Comparison of ENCODE assay signal across 1 cellular context in the genomic region with DNA sequence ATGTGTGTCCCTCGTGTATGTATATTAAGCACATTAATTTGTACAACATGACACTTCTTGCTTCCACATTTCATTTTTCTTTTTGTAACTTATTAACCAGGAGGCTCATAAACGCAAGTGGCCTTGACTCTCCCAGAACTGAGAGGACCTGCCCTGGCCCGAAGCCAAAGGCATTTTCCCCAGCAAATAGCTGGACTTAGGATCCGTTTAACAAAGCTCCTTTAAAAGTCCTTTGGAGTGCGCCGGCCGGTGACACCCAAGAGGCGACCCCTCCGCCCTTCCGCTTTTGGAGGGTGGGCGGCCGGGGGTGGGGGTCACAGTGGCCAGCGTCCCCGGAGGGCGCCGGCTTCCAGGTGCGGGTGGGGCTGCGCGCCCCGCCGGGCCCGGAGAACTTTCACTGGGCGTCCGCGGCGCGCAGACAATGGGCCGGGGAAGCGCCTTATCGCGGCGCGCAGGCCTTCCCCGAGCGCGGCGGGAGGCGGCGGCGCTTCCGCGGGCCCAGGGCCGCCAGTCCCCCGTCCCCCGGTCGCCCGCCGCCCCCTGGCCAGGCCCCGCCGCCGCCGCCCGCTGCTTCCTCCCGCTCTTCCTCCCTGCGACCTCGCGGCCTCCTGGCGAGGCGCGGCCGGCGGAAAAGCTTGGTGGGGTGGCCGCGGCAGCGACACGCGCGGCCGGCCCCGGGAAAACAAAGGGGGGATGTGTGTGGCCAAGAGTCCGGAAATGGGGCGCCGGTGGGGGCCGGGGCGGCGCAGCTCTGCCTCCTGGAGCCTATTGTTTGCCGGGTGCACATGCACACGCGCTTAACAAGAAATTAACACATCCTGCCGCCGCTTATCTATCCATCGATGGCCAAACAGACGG.
A peak's percentile ranks its signal among the peaks of the same experiment; 100 is the strongest.
TF ChIP-seq lines count a peak whose summit lies in the region.

No MANE protein-coding gene starts in this region.

TF ChIP-seq in K562, 482 proteins besides CTCF, POLR2A, EP300 and RAD21 (continued from another document and continues in another):
- TF ChIP-seq CREB1 (IDR thresholded peaks at IDR 0.05) (0 out of 2 replicates have a peak, but pooled peaks have one; percentile 15), CREB1 (CRISPR knock-in tag; IDR thresholded peaks at IDR 0.05) (peak; percentile 29; the same call in 1 of the 2 replicates), ZNF311 (CRISPR knock-in tag; IDR thresholded peaks at IDR 0.05) (no peak), ZKSCAN8 (CRISPR knock-in tag; IDR thresholded peaks at IDR 0.05) (peak; percentile 98), TGIF2 (CRISPR knock-in tag; IDR thresholded peaks at IDR 0.05) (no peak), ZNF707 (CRISPR knock-in tag; conservative IDR thresholded peaks at IDR 0.05) (no peak), RCOR1 (IDR thresholded peaks at IDR 0.05; ENCODE audit: borderline replicate concordance in 1 of 2, low read depth in 2 of 2, low read length in 2 of 2) (peak in 1 of 2 experiments; percentile 68; a peak in 1 of 4 replicates), SMARCA5 (IDR thresholded peaks at IDR 0.05) (no peak), CEBPZ (IDR thresholded peaks at IDR 0.05; ENCODE audit: borderline replicate concordance, low read depth, low read length) (no peak), NUFIP1 (IDR thresholded peaks at IDR 0.05; ENCODE audit: partially characterized antibody) (peak; percentile 58), SUPT5H (IDR thresholded peaks at IDR 0.05) (peak; percentile 56), KDM5B (IDR thresholded peaks at IDR 0.05; ENCODE audit: insufficient replicate concordance, low read depth, low read length) (no peak), ZEB2 (IDR thresholded peaks at IDR 0.05) (no peak; the same call in 1 of the 2 replicates), SRSF3 (IDR thresholded peaks at IDR 0.05; ENCODE audit: insufficient read depth, low read length) (no peak), ZNF316 (IDR thresholded peaks at IDR 0.05) (no peak), MGA (IDR thresholded peaks at IDR 0.05) (peak; percentile 98), TEAD1 (CRISPR knock-in tag; IDR thresholded peaks at IDR 0.05) (no peak; a peak in 1 of 4 replicates), RREB1 (CRISPR knock-in tag; IDR thresholded peaks at IDR 0.05) (no peak), CREBBP (IDR thresholded peaks at IDR 0.05; ENCODE audit: low read depth, low read length) (no peak), BDP1 (IDR thresholded peaks at IDR 0.05; ENCODE audit: insufficient read depth, insufficient read length) (no peak)
- TF ChIP-seq, protein P1, sequence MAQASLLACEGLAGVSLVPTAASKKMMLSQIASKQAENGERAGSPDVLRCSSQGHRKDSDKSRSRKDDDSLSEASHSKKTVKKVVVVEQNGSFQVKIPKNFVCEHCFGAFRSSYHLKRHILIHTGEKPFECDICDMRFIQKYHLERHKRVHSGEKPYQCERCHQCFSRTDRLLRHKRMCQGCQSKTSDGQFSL (CRISPR knock-in tag; IDR thresholded peaks at IDR 0.05), result no peak
- TF ChIP-seq, protein P1 (tag; IDR thresholded peaks at IDR 0.05), result peak in 1 of 2 experiments; percentile 50; a peak in 1 of 4 replicates
- TF ChIP-seq, protein P2, sequence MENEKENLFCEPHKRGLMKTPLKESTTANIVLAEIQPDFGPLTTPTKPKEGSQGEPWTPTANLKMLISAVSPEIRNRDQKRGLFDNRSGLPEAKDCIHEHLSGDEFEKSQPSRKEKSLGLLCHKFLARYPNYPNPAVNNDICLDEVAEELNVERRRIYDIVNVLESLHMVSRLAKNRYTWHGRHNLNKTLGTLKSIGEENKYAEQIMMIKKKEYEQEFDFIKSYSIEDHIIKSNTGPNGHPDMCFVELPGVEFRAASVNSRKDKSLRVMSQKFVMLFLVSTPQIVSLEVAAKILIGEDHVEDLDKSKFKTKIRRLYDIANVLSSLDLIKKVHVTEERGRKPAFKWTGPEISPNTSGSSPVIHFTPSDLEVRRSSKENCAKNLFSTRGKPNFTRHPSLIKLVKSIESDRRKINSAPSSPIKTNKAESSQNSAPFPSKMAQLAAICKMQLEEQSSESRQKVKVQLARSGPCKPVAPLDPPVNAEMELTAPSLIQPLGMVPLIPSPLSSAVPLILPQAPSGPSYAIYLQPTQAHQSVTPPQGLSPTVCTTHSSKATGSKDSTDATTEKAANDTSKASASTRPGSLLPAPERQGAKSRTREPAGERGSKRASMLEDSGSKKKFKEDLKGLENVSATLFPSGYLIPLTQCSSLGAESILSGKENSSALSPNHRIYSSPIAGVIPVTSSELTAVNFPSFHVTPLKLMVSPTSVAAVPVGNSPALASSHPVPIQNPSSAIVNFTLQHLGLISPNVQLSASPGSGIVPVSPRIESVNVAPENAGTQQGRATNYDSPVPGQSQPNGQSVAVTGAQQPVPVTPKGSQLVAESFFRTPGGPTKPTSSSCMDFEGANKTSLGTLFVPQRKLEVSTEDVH (IDR thresholded peaks at IDR 0.05; ENCODE audit: low read depth, partially characterized antibody), result peak; percentile 25
